ENCODE assay signal across 13 cellular contexts in the genomic region with DNA sequence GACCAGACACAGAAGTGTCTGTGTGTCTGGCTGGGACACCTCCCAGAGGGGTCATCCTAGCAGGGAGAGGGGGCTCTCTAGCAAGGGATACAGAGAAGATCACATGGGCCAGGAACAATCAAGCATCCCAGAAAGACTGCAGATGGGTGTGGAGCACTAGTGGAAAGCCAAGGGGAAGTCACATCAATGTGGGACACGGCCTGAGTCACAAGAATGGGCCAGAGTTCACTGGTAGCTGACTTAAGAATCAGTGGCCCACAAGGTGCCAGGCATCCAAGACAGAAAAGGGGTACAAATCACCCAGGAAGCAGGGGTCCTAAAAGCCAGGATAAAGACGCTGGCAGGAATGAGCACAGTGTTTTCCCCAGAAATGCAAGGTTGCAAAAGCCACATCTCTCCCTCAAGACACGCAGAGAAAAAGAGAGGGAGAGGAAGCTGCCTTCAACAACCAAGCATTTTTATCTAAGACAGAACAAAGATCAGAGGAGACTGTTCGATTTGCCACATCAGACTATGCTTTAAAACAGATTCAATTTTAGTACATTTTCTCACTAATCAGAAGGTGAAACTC.
A peak's percentile ranks its signal among the peaks of the same experiment; 100 is the strongest.
DNase-seq lines count a peak whose midpoint lies in the region; ATAC-seq, FAIRE-seq and TF ChIP-seq lines count a peak whose summit lies in the region.
"Had no signal": no experiment of that assay in that cellular context is flagged by ENCODE, and none has a peak within 500 bp of the region (broad histone marks: within the 10 kb centered on the region; RNA-seq: fewer than 3 reads in every experiment).

No MANE protein-coding gene starts in this region.

- H3K4me1 ChIP-seq in H9 (ENCODE audit: insufficient read depth, low read length), result peaks cover 10% of the 10 kb centered on the region; the same call in 1 of the 2 replicates
- peaks cover 45% of the 10 kb centered on the region for H3K4me1 ChIP-seq in astrocyte (ENCODE audit: insufficient read depth, low read length)
- H3K4me1 ChIP-seq in smooth muscle cell (ENCODE audit: low read depth), result peaks cover 56% of the 10 kb centered on the region
- H3K4me1 ChIP-seq: parathyroid adenoma had no signal

- no peaks in the 10 kb centered on the region for H3K9me3 ChIP-seq in H9 (ENCODE audit: control insufficient read depth, low read depth, low read length)
- H3K9me3 ChIP-seq in astrocyte (ENCODE audit: insufficient read depth, low read depth, low read length), result no peaks in the 10 kb centered on the region
- no peaks in the 10 kb centered on the region for H3K9me3 ChIP-seq in smooth muscle cell (replicated peaks; ENCODE audit: low read depth)

- ATAC-seq in left lobe of liver (peak; percentile 8), GM21717 (IDR thresholded peaks at IDR 0.05; ENCODE audit: unreplicated experiment) (no peak)

- H3K4me2 ChIP-seq in H9 (ENCODE audit: insufficient read depth, insufficient read length, low read length) (no peak overlapping the region), astrocyte (ENCODE audit: low read length) (peak overlapping the region; percentile 20), smooth muscle cell (no peak overlapping the region)

- no peak overlapping the region for H4K91ac ChIP-seq in H9 (ENCODE audit: insufficient read length, low read depth, low read length)

- H3K9me3 Mint-ChIP-seq in H9 (no peaks in the 10 kb centered on the region), astrocyte (ENCODE audit: unreplicated experiment) (no peaks in the 10 kb centered on the region)
- H3K9me3 Mint-ChIP-seq: activated T-helper 17 cell treated with anti-CD3 and anti-CD28 coated beads, Interleukin-2, amount 50 U/mL, for 72 hours had no signal

- H3K4me3 Mint-ChIP-seq in H9 (no peak overlapping the region), astrocyte (ENCODE audit: unreplicated experiment) (no peak overlapping the region)
- H3K4me3 Mint-ChIP-seq: activated T-helper 17 cell treated with anti-CD3 and anti-CD28 coated beads, Interleukin-2, amount 50 U/mL, for 72 hours had no signal

- H3K27ac ChIP-seq in H9 (ENCODE audit: insufficient read length, low read depth, low read length) (no peak overlapping the region), astrocyte (ENCODE audit: low read depth, low read length) (no peak overlapping the region), smooth muscle cell (ENCODE audit: low read depth) (peak overlapping the region; percentile 1)
- H3K27ac ChIP-seq: cardiac muscle cell, parathyroid adenoma had no signal

- no peak overlapping the region for H3K56ac ChIP-seq in H9 (ENCODE audit: insufficient read length, low read depth, low read length)

- H2BK20ac ChIP-seq in H9 (ENCODE audit: low read depth, low read length, poor library complexity, severe bottlenecking), result no peak overlapping the region

- H3T11ph ChIP-seq in H9 (ENCODE audit: low read length), result no peak overlapping the region

- H3K27me3 Mint-ChIP-seq in H9 (ENCODE audit: low read depth) (no peaks in the 10 kb centered on the region; the same call in 1 of the 2 replicates), astrocyte (ENCODE audit: low read depth, unreplicated experiment) (no peaks in the 10 kb centered on the region)

- H4K5ac ChIP-seq in H9 (ENCODE audit: insufficient read length, low read depth, low read length), result no peak overlapping the region

- H2AFZ ChIP-seq in H9 (ENCODE audit: low read length) (no peak overlapping the region), astrocyte (ENCODE audit: low read depth, low read length) (no peak overlapping the region), smooth muscle cell (ENCODE audit: low read depth) (no peak overlapping the region)
- H2AFZ ChIP-seq: parathyroid adenoma had no signal

- no peak overlapping the region for H3K4ac ChIP-seq in H9 (ENCODE audit: low read depth, low read length)

- H2AK5ac ChIP-seq in H9 (ENCODE audit: insufficient read length, low read length), result no peak overlapping the region

- no peak overlapping the region for H2BK5ac ChIP-seq in H9 (ENCODE audit: insufficient read length, low read length)

- peaks cover 0 to 3% (median 0%) of the 10 kb centered on the region in 3 experiments; a peak in 1 of 7 replicates for H3K36me3 Mint-ChIP-seq in H9 (ENCODE audit: insufficient read depth in 1 of 3, low read depth in 3 of 3)
- peaks cover 3% of the 10 kb centered on the region for H3K36me3 Mint-ChIP-seq in astrocyte (ENCODE audit: low read depth, unreplicated experiment)

- H3K36me3 ChIP-seq in astrocyte (ENCODE audit: insufficient read depth, low read length) (no peaks in the 10 kb centered on the region), smooth muscle cell (ENCODE audit: low read depth) (no peaks in the 10 kb centered on the region)
- H3K36me3 ChIP-seq: cardiac muscle cell had no signal

- FAIRE-seq in astrocyte (lab: Jason Lieb, UNC), result no peak

- H3K23ac ChIP-seq in H9 (ENCODE audit: insufficient read length, low read depth, low read length), result no peak overlapping the region

- no peak overlapping the region for H3K4me3 ChIP-seq in astrocyte (ENCODE audit: insufficient read depth, low read depth, low read length)
- no peak overlapping the region for H3K4me3 ChIP-seq in smooth muscle cell
- H3K4me3 ChIP-seq: cardiac muscle cell had no signal

- WGBS in H9 (ENCODE audit: extremely low coverage, insufficient read length, low lambda C conversion rate), result no CpG with 5 or more reads among the region's 4 CpGs
- WGBS in smooth muscle cell (ENCODE audit: low lambda C conversion rate), result 71% methylated on average over 4 of the region's 4 CpGs

- H3K9ac ChIP-seq in H9 (ENCODE audit: extremely low read depth, insufficient read length, low read length) (no peak overlapping the region), astrocyte (ENCODE audit: low read length) (peak overlapping the region; percentile 20), smooth muscle cell (ENCODE audit: low read depth) (no peak overlapping the region)
- H3K9ac ChIP-seq: parathyroid adenoma had no signal

- no peak overlapping the region for H4K8ac ChIP-seq in H9 (replicated peaks; ENCODE audit: insufficient read length, low read depth, low read length)

- H3K79me1 ChIP-seq in H9 (ENCODE audit: insufficient read depth, low read depth, low read length, poor library complexity, severe bottlenecking), result no peaks in the 10 kb centered on the region

- no peak overlapping the region for H2BK120ac ChIP-seq in H9 (ENCODE audit: low read depth, low read length, poor library complexity, severe bottlenecking)

- DNase-seq in H9 (no peak), astrocyte (ENCODE audit: low read depth) (no peak), left lobe of liver (ENCODE audit: low spot score) (no peak), smooth muscle cell (lab: John Stamatoyannopoulos, UW; ENCODE audit: unreplicated experiment) (no peak), NCI-H1417 treated with DMSO at 0.1 percent for 48 hours (lab: John Stamatoyannopoulos, UW) (no peak), HuH-7 (ENCODE audit: low spot score) (no peak), Kasumi-1 (lab: John Stamatoyannopoulos, UW) (no peak)
- DNase-seq: activated CD4-positive, CD25-positive, alpha-beta regulatory T cell treated with anti-CD3 and anti-CD28 coated beads, Interleukin-2, amount 50 U/mL, for 72 hours; NCI-H510A had no signal

- H3K14ac ChIP-seq in H9 (ENCODE audit: insufficient read depth, low read length), result no peak overlapping the region

- peaks cover 69 to 77% of the 10 kb centered on the region in 2 experiments for H3K4me1 Mint-ChIP-seq in H9
- H3K4me1 Mint-ChIP-seq in astrocyte (ENCODE audit: low read depth, unreplicated experiment), result peaks cover 74% of the 10 kb centered on the region
- H3K4me1 Mint-ChIP-seq: activated T-helper 17 cell treated with anti-CD3 and anti-CD28 coated beads, Interleukin-2, amount 50 U/mL, for 72 hours had no signal

- H3K18ac ChIP-seq in H9 (ENCODE audit: insufficient read length, low read depth, low read length), result no peak overlapping the region

- no peak overlapping the region for H2BK15ac ChIP-seq in H9 (ENCODE audit: low read depth, low read length)

- no peaks in the 10 kb centered on the region for H3K27me3 ChIP-seq in H9 (ENCODE audit: insufficient read depth, low read length)
- no peaks in the 10 kb centered on the region for H3K27me3 ChIP-seq in astrocyte (ENCODE audit: insufficient read depth, low read length)
- H3K27me3 ChIP-seq in smooth muscle cell (ENCODE audit: low read depth), result no peaks in the 10 kb centered on the region
- H3K27me3 ChIP-seq: cardiac muscle cell had no signal

- TF ChIP-seq CTCF in H9 (conservative IDR thresholded peaks at IDR 0.05) (no peak), astrocyte (IDR thresholded peaks at IDR 0.05; ENCODE audit: insufficient read depth, low read depth, low read length) (no peak), smooth muscle cell (IDR thresholded peaks at IDR 0.05; ENCODE audit: borderline replicate concordance, insufficient read depth, poor library complexity, severe bottlenecking) (no peak)

- H3F3A ChIP-seq in smooth muscle cell (ENCODE audit: low read depth), result peaks cover 13% of the 10 kb centered on the region

- peak overlapping the region; percentile 30 to 85 (median 77); a peak in 5 of 7 replicates for H3K27ac Mint-ChIP-seq in H9
- H3K27ac Mint-ChIP-seq in astrocyte (ENCODE audit: unreplicated experiment), result peak overlapping the region; percentile 83
- H3K27ac Mint-ChIP-seq: activated T-helper 17 cell treated with anti-CD3 and anti-CD28 coated beads, Interleukin-2, amount 50 U/mL, for 72 hours had no signal

- H3K23me2 ChIP-seq in H9 (ENCODE audit: insufficient read length, low read depth, low read length, poor library complexity, severe bottlenecking), result no peaks in the 10 kb centered on the region

- H3K79me2 ChIP-seq in H9 (ENCODE audit: insufficient read depth, low read length), result peaks cover 14% of the 10 kb centered on the region; the same call in 1 of the 2 replicates
- peaks cover 98% of the 10 kb centered on the region for H3K79me2 ChIP-seq in astrocyte (ENCODE audit: insufficient read depth, low read length)
- H3K79me2 ChIP-seq in smooth muscle cell (ENCODE audit: low read depth), result peaks cover 49% of the 10 kb centered on the region

- no peak overlapping the region for H2BK12ac ChIP-seq in H9 (ENCODE audit: insufficient read length, low read depth, low read length)

- H4K20me1 ChIP-seq in H9 (ENCODE audit: control insufficient read depth, insufficient read depth, insufficient read length), result no peaks in the 10 kb centered on the region
- H4K20me1 ChIP-seq in astrocyte (ENCODE audit: insufficient read depth, low read length), result peaks cover 56% of the 10 kb centered on the region
- H4K20me1 ChIP-seq in smooth muscle cell (ENCODE audit: low read depth), result no peaks in the 10 kb centered on the region
